ENCODE assay signal across 12 cellular contexts in the genomic region with DNA sequence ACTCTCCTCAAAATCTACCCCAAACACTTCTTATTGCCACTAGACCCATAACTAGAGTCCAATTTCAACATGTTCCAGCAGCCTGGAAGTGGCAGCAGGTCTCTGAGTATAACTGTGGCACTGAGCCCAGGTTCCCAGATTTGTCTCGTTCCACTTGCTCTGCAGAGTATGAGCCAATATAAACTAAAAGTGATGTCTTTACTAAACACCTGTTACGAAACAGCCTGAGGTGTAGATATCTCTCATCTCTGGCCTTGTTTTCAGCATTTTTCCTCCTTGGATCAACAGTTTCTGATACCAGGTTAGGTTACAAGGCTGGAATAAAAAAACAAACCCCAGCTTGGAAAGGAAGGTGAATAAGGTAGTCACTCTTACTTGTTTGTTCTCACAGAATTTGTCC. TPM values are rescaled to one million over a fixed set of nuclear protein-coding genes. Genes with fewer than 3 reads are reported as not detected.
DNase-seq lines count a peak whose midpoint lies in the region; ATAC-seq and TF ChIP-seq lines count a peak whose summit lies in the region.
"Had no signal": no experiment of that assay in that cellular context is flagged by ENCODE, and none has a peak within 500 bp of the region (broad histone marks: within the 10 kb centered on the region; RNA-seq: fewer than 3 reads in every experiment).

No MANE protein-coding gene starts in this region.

- no peak overlapping the region for H3K27ac Mint-ChIP-seq in activated T-helper 17 cell treated with anti-CD3 and anti-CD28 coated beads, Interleukin-2, amount 50 U/mL, for 72 hours
- H3K27ac Mint-ChIP-seq: stimulated activated memory B cell treated with anti-CD40 and anti-IgM and Interleukin-4, amounts not matched to agents 10 μg/mL and 1 μg/mL and 100 μg/mL, for 72 hours had no signal

- POLR2A ChIA-PET in HEK293T (lab: Yijun Ruan, JAX) = no interaction called here

- H3K27me3 ChIP-seq in endocrine pancreas (ENCODE audit: control insufficient read depth, insufficient read depth, low read length) = no peaks in the 10 kb centered on the region
- H3K27me3 ChIP-seq in lung (ENCODE audit: control insufficient read depth, insufficient read depth) = no peaks in the 10 kb centered on the region

- H3K9me3 ChIP-seq in endocrine pancreas (ENCODE audit: control insufficient read depth, low read length) (no peaks in the 10 kb centered on the region), lung (ENCODE audit: control insufficient read depth in 2 of 2, insufficient read depth in 1 of 2, low read length in 1 of 2) (no peaks in the 10 kb centered on the region)

- H3K36me3 Mint-ChIP-seq in activated T-helper 17 cell treated with anti-CD3 and anti-CD28 coated beads, Interleukin-2, amount 50 U/mL, for 72 hours (ENCODE audit: low read depth) = peaks cover 39% of the 10 kb centered on the region

- H3K9me3 Mint-ChIP-seq in activated T-helper 17 cell treated with anti-CD3 and anti-CD28 coated beads, Interleukin-2, amount 50 U/mL, for 72 hours = peaks cover 8% of the 10 kb centered on the region

- WGBS in lung, 2 donors = 49 to 52% methylated on average over 2 of the region's 2 CpGs

- H3K27me3 Mint-ChIP-seq in activated T-helper 17 cell treated with anti-CD3 and anti-CD28 coated beads, Interleukin-2, amount 50 U/mL, for 72 hours = no peaks in the 10 kb centered on the region
- H3K27me3 Mint-ChIP-seq: stimulated activated memory B cell treated with anti-CD40 and anti-IgM and Interleukin-4, amounts not matched to agents 10 μg/mL and 1 μg/mL and 100 μg/mL, for 72 hours had no signal

- H3K4me1 ChIP-seq in endocrine pancreas (ENCODE audit: control insufficient read depth, insufficient read depth, low read length) (peaks cover 4% of the 10 kb centered on the region), lung (ENCODE audit: control insufficient read depth in 2 of 2, insufficient read depth in 2 of 2, low read length in 2 of 2) (peaks cover 0 to 4% of the 10 kb centered on the region in 2 donors)

- no peak overlapping the region for H3K27ac ChIP-seq in lung (ENCODE audit: low read depth in 1 of 2, low read length in 1 of 2)

- CTCF ChIA-PET in HEK293T (lab: Yijun Ruan, JAX) = no interaction called here

- H3K4me1 Mint-ChIP-seq in activated T-helper 17 cell treated with anti-CD3 and anti-CD28 coated beads, Interleukin-2, amount 50 U/mL, for 72 hours = peaks cover 12% of the 10 kb centered on the region

- no peak overlapping the region for H3K4me3 Mint-ChIP-seq in activated T-helper 17 cell treated with anti-CD3 and anti-CD28 coated beads, Interleukin-2, amount 50 U/mL, for 72 hours
- H3K4me3 Mint-ChIP-seq: stimulated activated memory B cell treated with anti-CD40 and anti-IgM and Interleukin-4, amounts not matched to agents 10 μg/mL and 1 μg/mL and 100 μg/mL, for 72 hours had no signal

- ATAC-seq in lung (ENCODE audit: insufficient read depth, low FRiP score) = peak; percentile 75
- no peak for ATAC-seq in activated T-helper 17 cell treated with anti-CD3 and anti-CD28 coated beads, Interleukin-2, amount 50 U/mL, for 72 hours (replicated peaks)
- ATAC-seq: stimulated activated memory B cell treated with anti-CD40 and anti-IgM and Interleukin-4, amounts not matched to agents 10 μg/mL and 1 μg/mL and 100 μg/mL, for 72 hours had no signal

- no peaks in the 10 kb centered on the region for H3K36me3 ChIP-seq in endocrine pancreas (ENCODE audit: control insufficient read depth, insufficient read depth, low read length)
- H3K36me3 ChIP-seq in lung (ENCODE audit: control insufficient read depth in 2 of 2, insufficient read depth in 2 of 2, low read length in 2 of 2) = no peaks in the 10 kb centered on the region

- DNase-seq in DMS79 (lab: John Stamatoyannopoulos, UW) (peak; percentile 64), NCI-H226 (peak; percentile 32), lung (ENCODE audit: low spot score) (peak; percentile 66), middle frontal gyrus (ENCODE audit: extremely low spot score, low spot score) (no peak), HEK293T (ENCODE audit: extremely low spot score) (no peak), NCI-H748 treated with DMSO at 0.1 percent for 48 hours (lab: John Stamatoyannopoulos, UW) (no peak)
- DNase-seq: activated CD4-positive, CD25-positive, alpha-beta regulatory T cell; DND-41; mesendoderm had no signal

- no peak overlapping the region for H3K9ac ChIP-seq in endocrine pancreas (ENCODE audit: control insufficient read depth, insufficient read depth, low read length)

- no peak for TF ChIP-seq CTCF in lung (IDR thresholded peaks at IDR 0.05; ENCODE audit: control extremely low read depth, extremely low read depth)

- H3K4me3 ChIP-seq in endocrine pancreas (ENCODE audit: control insufficient read depth, insufficient read depth, low read length) (peak overlapping the region; percentile 38), lung (no peak overlapping the region)

TF ChIP-seq in HEK293T, 16 proteins besides CTCF, POLR2A, EP300 and RAD21:
- TF ChIP-seq L3MBTL2 (conservative IDR thresholded peaks at IDR 0.05) (no peak), FOXK2 (IDR thresholded peaks at IDR 0.05) (no peak), SUZ12 (IDR thresholded peaks at IDR 0.05) (no peak), ZNF384 (IDR thresholded peaks at IDR 0.05) (no peak), BHLHE40 (IDR thresholded peaks at IDR 0.05; ENCODE audit: borderline replicate concordance) (no peak), NFRKB (IDR thresholded peaks at IDR 0.05) (no peak), ELF4 (IDR thresholded peaks at IDR 0.05) (no peak), HDGF (IDR thresholded peaks at IDR 0.05; ENCODE audit: borderline replicate concordance) (no peak), CTBP1 (IDR thresholded peaks at IDR 0.05; ENCODE audit: borderline replicate concordance) (no peak), FOXA1 (IDR thresholded peaks at IDR 0.05) (no peak), ARNT (IDR thresholded peaks at IDR 0.05) (no peak), TARDBP (IDR thresholded peaks at IDR 0.05) (no peak), LEF1 (IDR thresholded peaks at IDR 0.05; ENCODE audit: borderline replicate concordance) (no peak), FOXM1 (IDR thresholded peaks at IDR 0.05; ENCODE audit: borderline replicate concordance) (no peak), SP1 (IDR thresholded peaks at IDR 0.05) (no peak)
- TF ChIP-seq, protein P1, sequence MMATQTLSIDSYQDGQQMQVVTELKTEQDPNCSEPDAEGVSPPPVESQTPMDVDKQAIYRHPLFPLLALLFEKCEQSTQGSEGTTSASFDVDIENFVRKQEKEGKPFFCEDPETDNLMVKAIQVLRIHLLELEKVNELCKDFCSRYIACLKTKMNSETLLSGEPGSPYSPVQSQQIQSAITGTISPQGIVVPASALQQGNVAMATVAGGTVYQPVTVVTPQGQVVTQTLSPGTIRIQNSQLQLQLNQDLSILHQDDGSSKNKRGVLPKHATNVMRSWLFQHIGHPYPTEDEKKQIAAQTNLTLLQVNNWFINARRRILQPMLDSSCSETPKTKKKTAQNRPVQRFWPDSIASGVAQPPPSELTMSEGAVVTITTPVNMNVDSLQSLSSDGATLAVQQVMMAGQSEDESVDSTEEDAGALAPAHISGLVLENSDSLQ (IDR thresholded peaks at IDR 0.05) = no peak

RNA-seq across cellular contexts. Expression of a gene that starts 25.2 kb away (rescaled TPM):
- total RNA-seq in lung = 100 to 1,000 TPM; 170 to 273 TPM
- polyA plus RNA-seq in lung = 100 to 1,000 TPM; 219 to 347 TPM
- total RNA-seq in activated T-helper 17 cell treated with anti-CD3 and anti-CD28 coated beads, Interleukin-2, amount 50 U/mL, for 72 hours = 100 to 1,000 TPM; 101 to 123 TPM

Comparison
In these comparisons a context has a peak if more than half of its experiments do, and no peak if none do; other contexts are left out.
1. DNase-seq: peak in DMS79 (single experiment), NCI-H226 (single experiment) and lung (single experiment); none in middle frontal gyrus (single experiment), HEK293T (single experiment) and NCI-H748 treated with DMSO at 0.1 percent for 48 hours (single experiment).